ENCODE assay signal across 1 cellular context in genomic region chr17:69434164-69434579, GRCh38.
TF ChIP-seq lines count a peak whose summit lies in the region.

No MANE protein-coding gene starts in this region.

TF ChIP-seq in HEK293, 187 proteins besides CTCF, POLR2A, EP300 and RAD21 (continued from another document):
- peak; percentile 84 for TF ChIP-seq PRDM10 (tag by site-specific recombination; IDR thresholded peaks at IDR 0.05)
